In the genomic region with DNA sequence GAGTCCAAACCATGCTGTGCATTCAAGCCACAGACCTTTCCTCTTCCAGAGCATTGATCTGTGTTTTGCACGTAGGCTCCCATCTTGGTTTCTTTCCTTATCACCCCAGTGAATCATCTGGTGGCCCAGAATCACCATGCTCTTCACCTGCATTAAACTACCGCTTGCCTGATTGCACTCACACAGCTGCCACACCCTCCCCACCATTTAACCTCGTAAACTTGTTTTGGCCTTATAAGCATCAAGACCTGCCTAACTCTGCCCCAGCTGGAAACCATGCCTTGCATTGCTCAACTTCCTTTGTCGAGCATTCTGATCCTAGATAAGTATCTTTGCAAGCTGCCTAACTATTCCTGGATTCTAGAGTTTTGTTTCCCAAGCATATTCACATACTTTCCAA, we compare ENCODE assay signal across 24 cellular contexts.
DNase-seq lines count a peak whose midpoint lies in the region; ATAC-seq, FAIRE-seq and TF ChIP-seq lines count a peak whose summit lies in the region.
"Had no signal": no experiment of that assay in that cellular context is flagged by ENCODE, and none has a peak within 500 bp of the region (broad histone marks: within the 10 kb centered on the region; RNA-seq: fewer than 3 reads in every experiment).

No MANE protein-coding gene starts in this region.

- H3K9ac ChIP-seq in mammary epithelial cell (ENCODE audit: insufficient read depth, low read length): no peak overlapping the region

- H3K36me3 ChIP-seq in HEK293 (ENCODE audit: control insufficient read depth in 2 of 2, insufficient read depth in 1 of 2, low read length in 2 of 2) (no peaks in the 10 kb centered on the region), mammary epithelial cell (ENCODE audit: insufficient read depth, low read length) (no peaks in the 10 kb centered on the region)
- H3K36me3 ChIP-seq: SJSA1 had no signal

- POLR2A ChIA-PET in HEK293 (lab: Yijun Ruan, JAX): no interaction called here

- DNase-seq in A172 (ENCODE audit: low spot score): peak; percentile 10
- peak; percentile 40 for DNase-seq in mammary epithelial cell
- DNase-seq in left colon: peak in 1 of 2 donors; percentile 5
- no peak for DNase-seq in GF-D8 (lab: John Stamatoyannopoulos, UW)
- DNase-seq in urothelium cell line (ENCODE audit: low spot score): no peak
- DNase-seq in stimulated activated naive B cell treated with anti-CD40 and anti-IgM and Interleukin-4, amounts not matched to agents 10 μg/mL and 1 μg/mL and 100 μg/mL, for 72 hours: no peak
- DNase-seq in GM13976 (ENCODE audit: low spot score): no peak
- DNase-seq: ACHN; activated CD4-positive, alpha-beta T cell treated with anti-CD3 and anti-CD28 coated beads, Interleukin-2, amount 10 ng/mL, durations not matched to agents 24 days and 14 days; activated naive CD4-positive, alpha-beta T cell treated with anti-CD3 and anti-CD28 coated beads, Interleukin-2, amount 10 ng/mL, durations not matched to agents 7 days and 5 days; CD4-positive, CD25-positive, alpha-beta regulatory T cell; cortex of kidney; DMS79 treated with DMSO at 0.1 percent for 48 hours; MV-4-11; NCI-H2029; NCI-H524; nephron progenitor cell; retina; stimulated activated naive CD8-positive, alpha-beta T cell treated with anti-CD3 and anti-CD28 coated beads, Interleukin-15, amount 100 ng/mL, for 72 hours had no signal

- TF ChIP-seq CTCF in HEK293 (tag by site-specific recombination; IDR thresholded peaks at IDR 0.05): no peak
- no peak for TF ChIP-seq CTCF in mammary epithelial cell (conservative IDR thresholded peaks at IDR 0.05 in 1 of 2, IDR thresholded peaks at IDR 0.05 in 1 of 2; ENCODE audit: extremely low read depth in 1 of 2, insufficient read depth in 1 of 2, low read depth in 1 of 2, low read length in 2 of 2)
- no peak for TF ChIP-seq CTCF in GM13976 (IDR thresholded peaks at IDR 0.05; ENCODE audit: borderline replicate concordance, control extremely low read depth, extremely low read depth, insufficient read depth, missing control alignments)

- H3K27me3 ChIP-seq in mammary epithelial cell (ENCODE audit: insufficient read depth, low read length): no peaks in the 10 kb centered on the region
- H3K27me3 ChIP-seq: SJSA1 had no signal

- H3K9me3 ChIP-seq in HEK293 (ENCODE audit: control insufficient read depth, insufficient read depth, low read depth, low read length): no peaks in the 10 kb centered on the region
- H3K9me3 ChIP-seq in mammary epithelial cell (replicated peaks; ENCODE audit: insufficient read depth, low read length): no peaks in the 10 kb centered on the region

- H3K4me2 ChIP-seq in mammary epithelial cell (ENCODE audit: insufficient read depth, low read depth, low read length): no peak overlapping the region

- 52% methylated on average over 4 of the region's 4 CpGs for WGBS in mammary epithelial cell (ENCODE audit: low coverage, missing lambda C conversion rate)

- H4K20me1 ChIP-seq in mammary epithelial cell (ENCODE audit: insufficient read depth, low read length): no peaks in the 10 kb centered on the region

- no peaks in the 10 kb centered on the region for H3K79me2 ChIP-seq in mammary epithelial cell (ENCODE audit: insufficient read depth, low read length)

- intact Hi-C loops in mammary epithelial cell (cut with micrococcal nuclease) (no loop called here), left colon (cut with DNase I, micrococcal nuclease) (loop anchor here in 1 of 2 donors (10.0 kb wide), 1 partner anchor 809 kb away; no protein-coding TSS in a partner anchor)

- peak; percentile 65 for ATAC-seq in left colon
- ATAC-seq in stimulated activated naive B cell treated with anti-CD40 and anti-IgM and Interleukin-4, amounts not matched to agents 10 μg/mL and 1 μg/mL and 100 μg/mL, for 72 hours (replicated peaks): no peak
- ATAC-seq: stimulated activated naive CD8-positive, alpha-beta T cell treated with anti-CD3 and anti-CD28 coated beads, Interleukin-15, amount 100 ng/mL, for 72 hours had no signal

- H3K36me3 Mint-ChIP-seq in stimulated activated naive B cell treated with anti-CD40 and anti-IgM and Interleukin-4, amounts not matched to agents 10 μg/mL and 1 μg/mL and 100 μg/mL, for 72 hours: no peaks in the 10 kb centered on the region
- H3K36me3 Mint-ChIP-seq: activated naive CD4-positive, alpha-beta T cell treated with anti-CD3 and anti-CD28 coated beads, Interleukin-2, amount 10 ng/mL, durations not matched to agents 7 days and 5 days; CD4-positive, CD25-positive, alpha-beta regulatory T cell; IgD-negative memory B cell had no signal

- FAIRE-seq in urothelium cell line (lab: Jason Lieb, UNC): no peak
- FAIRE-seq: endothelial cell of umbilical vein, TTC549 had no signal

- BruUV-seq in mammary epithelial cell (replicated peaks; lab: Mats Ljungman, UMichigan): no TSS peak

- dilution Hi-C loops in mammary epithelial cell (cut with HindIII; ENCODE audit: low sequenced_read_pairs): no loop called here

- H3K27me3 Mint-ChIP-seq in stimulated activated naive B cell treated with anti-CD40 and anti-IgM and Interleukin-4, amounts not matched to agents 10 μg/mL and 1 μg/mL and 100 μg/mL, for 72 hours: peaks cover 0 to 5% of the 10 kb centered on the region in 2 donors
- H3K27me3 Mint-ChIP-seq: activated CD4-positive, alpha-beta T cell treated with anti-CD3 and anti-CD28 coated beads, Interleukin-2, amount 10 ng/mL, durations not matched to agents 24 days and 14 days; activated naive CD4-positive, alpha-beta T cell treated with anti-CD3 and anti-CD28 coated beads, Interleukin-2, amount 10 ng/mL, durations not matched to agents 7 days and 5 days; IgD-negative memory B cell; stimulated activated naive CD8-positive, alpha-beta T cell treated with anti-CD3 and anti-CD28 coated beads, Interleukin-15, amount 100 ng/mL, for 72 hours had no signal

- H3K27ac ChIP-seq in HEK293 (ENCODE audit: extremely low read depth, low read depth, low read length) (no peak overlapping the region), mammary epithelial cell (ENCODE audit: insufficient read depth, low read depth, low read length) (no peak overlapping the region)
- H3K27ac ChIP-seq: SJSA1 had no signal

- CTCF ChIA-PET in HEK293 (lab: Yijun Ruan, JAX) (no interaction called here), mammary epithelial cell (lab: Charles Lee; ENCODE audit: low non-redundant PET) (no interaction called here)

- H3K4me3 ChIP-seq in HEK293 (ENCODE audit: low read depth, low read length) (no peak overlapping the region), mammary epithelial cell (replicated peaks in 1 of 3; ENCODE audit: insufficient read depth in 1 of 3, low read depth in 2 of 3, low read length in 3 of 3) (no peak overlapping the region)
- H3K4me3 ChIP-seq: SJSA1 had no signal

- H3K4me1 ChIP-seq in HEK293 (ENCODE audit: control insufficient read depth, insufficient read depth, low read length) (no peaks in the 10 kb centered on the region), mammary epithelial cell (ENCODE audit: insufficient read depth, low read length) (no peaks in the 10 kb centered on the region)
- H3K4me1 ChIP-seq: SJSA1 had no signal

- H3K27ac Mint-ChIP-seq in stimulated activated naive B cell treated with anti-CD40 and anti-IgM and Interleukin-4, amounts not matched to agents 10 μg/mL and 1 μg/mL and 100 μg/mL, for 72 hours: no peak overlapping the region
- H3K27ac Mint-ChIP-seq: activated CD4-positive, alpha-beta T cell treated with anti-CD3 and anti-CD28 coated beads, Interleukin-2, amount 10 ng/mL, durations not matched to agents 24 days and 14 days; activated naive CD4-positive, alpha-beta T cell treated with anti-CD3 and anti-CD28 coated beads, Interleukin-2, amount 10 ng/mL, durations not matched to agents 7 days and 5 days; CD4-positive, CD25-positive, alpha-beta regulatory T cell; IgD-negative memory B cell; nephron progenitor cell; stimulated activated naive CD8-positive, alpha-beta T cell treated with anti-CD3 and anti-CD28 coated beads, Interleukin-15, amount 100 ng/mL, for 72 hours had no signal

- H3K9me3 Mint-ChIP-seq in stimulated activated naive B cell treated with anti-CD40 and anti-IgM and Interleukin-4, amounts not matched to agents 10 μg/mL and 1 μg/mL and 100 μg/mL, for 72 hours: peaks cover 3 to 4% of the 10 kb centered on the region in 2 donors
- H3K9me3 Mint-ChIP-seq: activated CD4-positive, alpha-beta T cell treated with anti-CD3 and anti-CD28 coated beads, Interleukin-2, amount 10 ng/mL, durations not matched to agents 24 days and 14 days; activated naive CD4-positive, alpha-beta T cell treated with anti-CD3 and anti-CD28 coated beads, Interleukin-2, amount 10 ng/mL, durations not matched to agents 7 days and 5 days; IgD-negative memory B cell; stimulated activated naive CD8-positive, alpha-beta T cell treated with anti-CD3 and anti-CD28 coated beads, Interleukin-15, amount 100 ng/mL, for 72 hours had no signal

- H3K4me3 Mint-ChIP-seq in stimulated activated naive B cell treated with anti-CD40 and anti-IgM and Interleukin-4, amounts not matched to agents 10 μg/mL and 1 μg/mL and 100 μg/mL, for 72 hours: no peak overlapping the region
- H3K4me3 Mint-ChIP-seq: activated CD4-positive, alpha-beta T cell treated with anti-CD3 and anti-CD28 coated beads, Interleukin-2, amount 10 ng/mL, durations not matched to agents 24 days and 14 days; activated naive CD4-positive, alpha-beta T cell treated with anti-CD3 and anti-CD28 coated beads, Interleukin-2, amount 10 ng/mL, durations not matched to agents 7 days and 5 days; CD4-positive, CD25-positive, alpha-beta regulatory T cell; IgD-negative memory B cell; nephron progenitor cell; stimulated activated naive CD8-positive, alpha-beta T cell treated with anti-CD3 and anti-CD28 coated beads, Interleukin-15, amount 100 ng/mL, for 72 hours had no signal

- in situ Hi-C loops in mammary epithelial cell (cut with MboI; ENCODE audit: low sequenced_read_pairs in 2 of 2): loop anchor here (10.0 to 25.0 kb wide), 2 partner anchors 379 to 807 kb away; no protein-coding TSS in a partner anchor
- in situ Hi-C loops in GM13976 (cut with MboI; ENCODE audit: low sequenced_read_pairs, unreplicated experiment): loop anchor here (10.0 to 25.0 kb wide), 2 partner anchors 369 to 807 kb away; a partner anchor contains a TSS

- peaks cover 0 to 1% of the 10 kb centered on the region in 2 donors for H3K4me1 Mint-ChIP-seq in stimulated activated naive B cell treated with anti-CD40 and anti-IgM and Interleukin-4, amounts not matched to agents 10 μg/mL and 1 μg/mL and 100 μg/mL, for 72 hours
- H3K4me1 Mint-ChIP-seq: activated CD4-positive, alpha-beta T cell treated with anti-CD3 and anti-CD28 coated beads, Interleukin-2, amount 10 ng/mL, durations not matched to agents 24 days and 14 days; activated naive CD4-positive, alpha-beta T cell treated with anti-CD3 and anti-CD28 coated beads, Interleukin-2, amount 10 ng/mL, durations not matched to agents 7 days and 5 days; CD4-positive, CD25-positive, alpha-beta regulatory T cell had no signal

- no peak overlapping the region for H2AFZ ChIP-seq in mammary epithelial cell (ENCODE audit: low read depth, low read length)

TF ChIP-seq in HEK293, 187 proteins besides CTCF, POLR2A, EP300 and RAD21 (continues in another document):
- 0 out of 2 replicates have a peak, but pooled peaks have one; percentile 42 for TF ChIP-seq YY2 (tag by site-specific recombination; IDR thresholded peaks at IDR 0.05)
- TF ChIP-seq ZNF837 (tag by site-specific recombination; IDR thresholded peaks at IDR 0.05): no peak
- no peak for TF ChIP-seq ZNF341 (tag by site-specific recombination; IDR thresholded peaks at IDR 0.05; ENCODE audit: low read depth)

Comparison
In these comparisons a context has a peak if more than half of its experiments do, and no peak if none do; other contexts are left out.
1. DNase-seq: peak in A172 (single experiment) and mammary epithelial cell (single experiment); none in GF-D8 (single experiment), urothelium cell line (single experiment), stimulated activated naive B cell treated with anti-CD40 and anti-IgM and Interleukin-4, amounts not matched to agents 10 μg/mL and 1 μg/mL and 100 μg/mL, for 72 hours (single experiment) and GM13976 (single experiment).